In genomic region chr1:8094481-8095241, GRCh38 we compare ENCODE assay signal across 1 cellular context.
TF ChIP-seq lines count a peak whose summit lies in the region.

No MANE protein-coding gene starts in this region.

TF ChIP-seq in SK-N-SH, 30 proteins besides CTCF, POLR2A, EP300 and RAD21 (continued from another document):
- no peak for TF ChIP-seq REST (IDR thresholded peaks at IDR 0.05; ENCODE audit: low read depth, low read length)
- TF ChIP-seq NRF1 (IDR thresholded peaks at IDR 0.05; ENCODE audit: low read depth, low read length), result no peak
- TF ChIP-seq, protein P1, sequence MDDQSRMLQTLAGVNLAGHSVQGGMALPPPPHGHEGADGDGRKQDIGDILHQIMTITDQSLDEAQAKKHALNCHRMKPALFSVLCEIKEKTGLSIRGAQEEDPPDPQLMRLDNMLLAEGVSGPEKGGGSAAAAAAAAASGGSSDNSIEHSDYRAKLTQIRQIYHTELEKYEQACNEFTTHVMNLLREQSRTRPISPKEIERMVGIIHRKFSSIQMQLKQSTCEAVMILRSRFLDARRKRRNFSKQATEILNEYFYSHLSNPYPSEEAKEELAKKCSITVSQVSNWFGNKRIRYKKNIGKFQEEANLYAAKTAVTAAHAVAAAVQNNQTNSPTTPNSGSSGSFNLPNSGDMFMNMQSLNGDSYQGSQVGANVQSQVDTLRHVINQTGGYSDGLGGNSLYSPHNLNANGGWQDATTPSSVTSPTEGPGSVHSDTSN (IDR thresholded peaks at IDR 0.05), result peak; percentile 51
